11 cellular contexts compared by ENCODE assay signal in the genomic region with DNA sequence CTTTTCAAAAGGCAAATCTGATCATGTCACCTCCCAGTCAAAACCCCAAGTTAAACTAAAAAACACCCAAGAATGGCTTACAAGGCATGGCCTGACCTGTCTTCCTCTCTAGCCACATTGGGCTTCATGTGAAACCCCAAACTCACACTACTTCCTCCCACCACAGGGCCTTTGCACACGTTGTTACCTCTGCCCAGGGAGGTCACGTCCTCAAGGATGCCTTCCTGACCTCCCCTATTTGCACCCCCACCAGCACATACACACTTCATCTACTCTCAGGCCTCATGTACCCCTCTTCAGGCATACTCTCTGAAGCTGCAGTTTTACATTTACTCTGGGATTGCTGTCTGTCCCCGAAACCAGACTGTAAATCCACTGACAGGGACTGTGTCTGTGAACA. TPM values are rescaled to one million over a fixed set of nuclear protein-coding genes. Genes with fewer than 3 reads are reported as not detected.
DNase-seq lines count a peak whose midpoint lies in the region; ATAC-seq and TF ChIP-seq lines count a peak whose summit lies in the region.
"Had no signal": no experiment of that assay in that cellular context is flagged by ENCODE, and none has a peak within 500 bp of the region (broad histone marks: within the 10 kb centered on the region; RNA-seq: fewer than 3 reads in every experiment).

No MANE protein-coding gene starts in this region.

- WGBS in thyroid gland, 2 donors, result 89 to 93% methylated on average over 3 of the region's 3 CpGs

- intact Hi-C loops in activated B cell treated with CpG ODN at 0.5 μM for 24 hours (cut with micrococcal nuclease), result no loop called here
- intact Hi-C loops in thyroid gland (cut with DNase I), result no loop called here

- CTCF ChIA-PET in activated B cell treated with CpG ODN at 0.5 μM for 24 hours (lab: Charles Lee), result interaction anchor here (1.0 to 1.7 kb wide), 7 partner anchors 15 to 145 kb away, joined by 3 to 10 read pairs (median 4); no protein-coding TSS in a partner anchor

- peak overlapping the region; percentile 58 to 98 (median 69) for H3K27ac ChIP-seq in thyroid gland
- H3K27ac ChIP-seq: right lobe of liver had no signal

- TF ChIP-seq CTCF in activated B cell treated with CpG ODN at 0.5 μM for 24 hours (IDR thresholded peaks at IDR 0.05) (no peak), thyroid gland (IDR thresholded peaks at IDR 0.05) (no peak)

- H3K4me1 ChIP-seq in thyroid gland, result peaks cover 78 to 81% of the 10 kb centered on the region in 2 donors

- H3K4me3 ChIP-seq in thyroid gland (replicated peaks in 1 of 3), result no peak overlapping the region
- H3K4me3 ChIP-seq: right lobe of liver had no signal

- peak overlapping the region; percentile 89 to 99 for H3K4me3 Mint-ChIP-seq in activated T-cell treated with anti-CD3 and anti-CD28 coated beads, Interleukin-2, amount 50 U/mL, for 72 hours
- H3K4me3 Mint-ChIP-seq in activated B cell treated with CpG ODN at 0.5 μM for 24 hours (peak overlapping the region; percentile 100), immature natural killer cell (peak overlapping the region; percentile 61 to 84 (median 72))

- no peaks in the 10 kb centered on the region for H3K9me3 Mint-ChIP-seq in activated T-cell treated with anti-CD3 and anti-CD28 coated beads, Interleukin-2, amount 50 U/mL, for 72 hours
- H3K9me3 Mint-ChIP-seq in activated B cell treated with CpG ODN at 0.5 μM for 24 hours (no peaks in the 10 kb centered on the region), immature natural killer cell (no peaks in the 10 kb centered on the region)

- no peak for ATAC-seq in activated T-cell treated with anti-CD3 and anti-CD28 coated beads, Interleukin-2, amount 50 U/mL, for 72 hours (replicated peaks in 1 of 2)
- ATAC-seq in activated B cell treated with CpG ODN at 0.5 μM for 24 hours (ENCODE audit: low read depth), result no peak
- ATAC-seq: left colon had no signal

- no peaks in the 10 kb centered on the region for H3K9me3 ChIP-seq in thyroid gland
- H3K9me3 ChIP-seq: right lobe of liver had no signal

- POLR2A ChIA-PET in activated B cell treated with CpG ODN at 0.5 μM for 24 hours (lab: Charles Lee), result interaction anchor here (0.6 to 10.6 kb wide), 14 partner anchors 9 to 232 kb away, joined by 3 to 273 read pairs (median 6); partner anchors contain the start of gene TAGAP

- no peaks in the 10 kb centered on the region for H3K27me3 ChIP-seq in thyroid gland
- H3K27me3 ChIP-seq: right lobe of liver had no signal

- DNase-seq in activated T-cell treated with anti-CD3 and anti-CD28 coated beads, Interleukin-2, amount 50 U/mL, for 72 hours, result no peak
- no peak for DNase-seq in activated T-cell treated with anti-CD3 and anti-CD28 coated beads, Interleukin-2, amount 50 U/mL, for 48 hours
- no peak for DNase-seq in activated B cell treated with CpG ODN at 0.5 μM for 24 hours
- peak; percentile 27 to 52 (median 48) for DNase-seq in immature natural killer cell
- no peak for DNase-seq in thyroid gland
- DNase-seq in CD1c-positive myeloid dendritic cell (ENCODE audit: extremely low spot score), result no peak
- DNase-seq in central memory CD4-positive, alpha-beta T cell, result no peak
- DNase-seq in NCI-H82 treated with DMSO at 0.1 percent for 48 hours (lab: John Stamatoyannopoulos, UW; ENCODE audit: unreplicated experiment), result no peak
- DNase-seq: activated effector memory CD4-positive, alpha-beta T cell treated with anti-CD3 and anti-CD28 coated beads, Interleukin-2, amount 50 U/mL, for 16 hours had no signal

- H3K36me3 ChIP-seq in thyroid gland, result no peaks in the 10 kb centered on the region

- peaks cover 29 to 72% of the 10 kb centered on the region in 2 donors for H3K36me3 Mint-ChIP-seq in activated T-cell treated with anti-CD3 and anti-CD28 coated beads, Interleukin-2, amount 50 U/mL, for 72 hours (ENCODE audit: insufficient read depth in 2 of 2)
- H3K36me3 Mint-ChIP-seq in activated B cell treated with CpG ODN at 0.5 μM for 24 hours (ENCODE audit: low read depth) (peaks cover 98% of the 10 kb centered on the region), immature natural killer cell (peaks cover 18 to 45% (median 18%) of the 10 kb centered on the region in 3 donors)

- peaks cover 97% of the 10 kb centered on the region for H3K4me1 Mint-ChIP-seq in activated T-cell treated with anti-CD3 and anti-CD28 coated beads, Interleukin-2, amount 50 U/mL, for 72 hours (ENCODE audit: low read depth)
- peaks cover 93% of the 10 kb centered on the region for H3K4me1 Mint-ChIP-seq in activated B cell treated with CpG ODN at 0.5 μM for 24 hours
- peaks cover 95 to 100% of the 10 kb centered on the region in 2 donors for H3K4me1 Mint-ChIP-seq in immature natural killer cell

- H3K27me3 Mint-ChIP-seq in activated T-cell treated with anti-CD3 and anti-CD28 coated beads, Interleukin-2, amount 50 U/mL, for 72 hours (ENCODE audit: low read depth), result no peaks in the 10 kb centered on the region
- no peaks in the 10 kb centered on the region for H3K27me3 Mint-ChIP-seq in activated B cell treated with CpG ODN at 0.5 μM for 24 hours
- peaks cover 2 to 20% (median 11%) of the 10 kb centered on the region in 3 donors for H3K27me3 Mint-ChIP-seq in immature natural killer cell (ENCODE audit: low read depth in 3 of 3)

- peak overlapping the region; percentile 5 for H3K27ac Mint-ChIP-seq in activated T-cell treated with anti-CD3 and anti-CD28 coated beads, Interleukin-2, amount 50 U/mL, for 72 hours
- H3K27ac Mint-ChIP-seq in activated B cell treated with CpG ODN at 0.5 μM for 24 hours (peak overlapping the region; percentile 97), immature natural killer cell (peak overlapping the region; percentile 6 to 87 (median 62))

- TF ChIP-seq POLR2A in thyroid gland (IDR thresholded peaks at IDR 0.05), result no peak

RNA-seq across cellular contexts. Expression of gene EZR, which starts 6.1 kb away (rescaled TPM):
- 100 to 1,000 TPM; 167 to 177 TPM for total RNA-seq in activated T-cell treated with anti-CD3 and anti-CD28 coated beads, Interleukin-2, amount 50 U/mL, for 72 hours
- 488 and 489 TPM in 2 replicates for total RNA-seq in activated B cell treated with CpG ODN at 0.5 μM for 24 hours
- polyA plus RNA-seq in immature natural killer cell, result 100 to 1,000 TPM; 129 to 153 (median 139) TPM
- total RNA-seq in thyroid gland, result 100 to 1,000 TPM; 221 to 412 (median 339) TPM

Comparison
In these comparisons a context has a peak if more than half of its experiments do, and no peak if none do; other contexts are left out.
1. DNase-seq: peak in immature natural killer cell (3 of 3); none in activated T-cell treated with anti-CD3 and anti-CD28 coated beads, Interleukin-2, amount 50 U/mL, for 72 hours (0 of 2), activated T-cell treated with anti-CD3 and anti-CD28 coated beads, Interleukin-2, amount 50 U/mL, for 48 hours (0 of 2), activated B cell treated with CpG ODN at 0.5 μM for 24 hours (single experiment), thyroid gland (0 of 2), CD1c-positive myeloid dendritic cell (single experiment), central memory CD4-positive, alpha-beta T cell (single experiment) and NCI-H82 treated with DMSO at 0.1 percent for 48 hours (single experiment).
2. H3K27ac Mint-ChIP-seq: peak in every context shown above with its lines; median percentile 97 in activated B cell treated with CpG ODN at 0.5 μM for 24 hours; 62 in immature natural killer cell; 5 in activated T-cell treated with anti-CD3 and anti-CD28 coated beads, Interleukin-2, amount 50 U/mL, for 72 hours.
3. Peak in every context shown above with its lines, with median percentiles within 50 percentile points of each other: H3K4me3 Mint-ChIP-seq.